Comparison of ENCODE assay signal across 1 cellular context in genomic region chr17:35808240-35808961, GRCh38.
TF ChIP-seq lines count a peak whose summit lies in the region.

No MANE protein-coding gene starts in this region.

TF ChIP-seq in H1, 55 proteins besides CTCF, POLR2A, EP300 and RAD21:
- no peak for TF ChIP-seq TAF7 (optimal IDR thresholded peaks at IDR 0.05; ENCODE audit: borderline replicate concordance, low read depth, low read length)
- no peak for TF ChIP-seq ASH2L (IDR thresholded peaks at IDR 0.05; ENCODE audit: low read length)
- no peak for TF ChIP-seq CHD2 (IDR thresholded peaks at IDR 0.05; ENCODE audit: low read length)
- no peak for TF ChIP-seq KDM4A (IDR thresholded peaks at IDR 0.05; ENCODE audit: low read depth, low read length, severe bottlenecking)
- TF ChIP-seq SIX5 (IDR thresholded peaks at IDR 0.05; ENCODE audit: low read depth, low read length) = no peak
- no peak for TF ChIP-seq ZNF274 (IDR thresholded peaks at IDR 0.05; ENCODE audit: borderline replicate concordance, extremely low read depth, low read length)
- no peak for TF ChIP-seq POLR2AphosphoS5 (IDR thresholded peaks at IDR 0.05; ENCODE audit: low read depth, low read length)
- no peak for TF ChIP-seq BRCA1 (IDR thresholded peaks at IDR 0.05; ENCODE audit: low read depth, low read length)
- TF ChIP-seq SP1 (IDR thresholded peaks at IDR 0.05; ENCODE audit: low read depth, low read length) = no peak
- TF ChIP-seq CBX5 (IDR thresholded peaks at IDR 0.05; ENCODE audit: low read depth, low read length) = no peak
- TF ChIP-seq SAP30 (IDR thresholded peaks at IDR 0.05; ENCODE audit: insufficient read depth, insufficient replicate concordance, low read length) = no peak
- TF ChIP-seq CHD7 (IDR thresholded peaks at IDR 0.05; ENCODE audit: insufficient replicate concordance, low read length) = no peak
- 0 out of 4 replicates have a peak, but pooled peaks of 1 of the 2 experiments have one; percentile 2 for TF ChIP-seq SIN3A (conservative IDR thresholded peaks at IDR 0.05 in 1 of 2, IDR thresholded peaks at IDR 0.05 in 1 of 2; ENCODE audit: low read depth in 1 of 2, low read length in 2 of 2)
- no peak for TF ChIP-seq TEAD4 (IDR thresholded peaks at IDR 0.05; ENCODE audit: low read depth, low read length)
- TF ChIP-seq MAFK (IDR thresholded peaks at IDR 0.05; ENCODE audit: low read depth, low read length) = 0 out of 2 replicates have a peak, but pooled peaks have one; percentile 5
- no peak for TF ChIP-seq RXRA (IDR thresholded peaks at IDR 0.05; ENCODE audit: insufficient read depth, low read depth, low read length)
- TF ChIP-seq BACH1 (IDR thresholded peaks at IDR 0.05; ENCODE audit: low read length) = 0 out of 2 replicates have a peak, but pooled peaks have one; percentile 10
- no peak for TF ChIP-seq RFX5 (IDR thresholded peaks at IDR 0.05; ENCODE audit: borderline replicate concordance, low read depth, low read length)
- TF ChIP-seq CEBPB (IDR thresholded peaks at IDR 0.05; ENCODE audit: low read depth, low read length) = peak; percentile 50; the same call in 1 of the 2 replicates
- TF ChIP-seq TAF1 (IDR thresholded peaks at IDR 0.05; ENCODE audit: low read depth, low read length) = no peak
- TF ChIP-seq CTBP2 (IDR thresholded peaks at IDR 0.05; ENCODE audit: borderline replicate concordance, insufficient read depth, insufficient read length, low read length) = no peak
- TF ChIP-seq SP2 (IDR thresholded peaks at IDR 0.05; ENCODE audit: low read length) = no peak
- TF ChIP-seq JUN (IDR thresholded peaks at IDR 0.05; ENCODE audit: low read depth, low read length) = no peak; the same call in 1 of the 2 replicates
- TF ChIP-seq RNF2 (IDR thresholded peaks at IDR 0.05; ENCODE audit: borderline replicate concordance, low read depth, low read length, missing control alignments, poor library complexity, severe bottlenecking) = no peak
- TF ChIP-seq YY1 (IDR thresholded peaks at IDR 0.05; ENCODE audit: low read depth, low read length) = no peak
- no peak for TF ChIP-seq HDAC2 (IDR thresholded peaks at IDR 0.05; ENCODE audit: borderline replicate concordance in 1 of 2, low read depth in 2 of 2, low read length in 2 of 2)
- TF ChIP-seq PHF8 (conservative IDR thresholded peaks at IDR 0.05; ENCODE audit: low read depth, low read length) = no peak
- no peak for TF ChIP-seq JUND (IDR thresholded peaks at IDR 0.05; ENCODE audit: low read length)
- TF ChIP-seq POU5F1 (IDR thresholded peaks at IDR 0.05; ENCODE audit: low read depth, low read length) = no peak
- TF ChIP-seq, protein P1, sequence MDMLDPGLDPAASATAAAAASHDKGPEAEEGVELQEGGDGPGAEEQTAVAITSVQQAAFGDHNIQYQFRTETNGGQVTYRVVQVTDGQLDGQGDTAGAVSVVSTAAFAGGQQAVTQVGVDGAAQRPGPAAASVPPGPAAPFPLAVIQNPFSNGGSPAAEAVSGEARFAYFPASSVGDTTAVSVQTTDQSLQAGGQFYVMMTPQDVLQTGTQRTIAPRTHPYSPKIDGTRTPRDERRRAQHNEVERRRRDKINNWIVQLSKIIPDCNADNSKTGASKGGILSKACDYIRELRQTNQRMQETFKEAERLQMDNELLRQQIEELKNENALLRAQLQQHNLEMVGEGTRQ (IDR thresholded peaks at IDR 0.05; ENCODE audit: low read length) = no peak
- TF ChIP-seq, protein P2, sequence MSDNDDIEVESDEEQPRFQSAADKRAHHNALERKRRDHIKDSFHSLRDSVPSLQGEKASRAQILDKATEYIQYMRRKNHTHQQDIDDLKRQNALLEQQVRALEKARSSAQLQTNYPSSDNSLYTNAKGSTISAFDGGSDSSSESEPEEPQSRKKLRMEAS (IDR thresholded peaks at IDR 0.05) = no peak
- no peak for TF ChIP-seq HDAC6 (IDR thresholded peaks at IDR 0.05; ENCODE audit: low read depth, low read length)
- no peak for TF ChIP-seq SIRT6 (IDR thresholded peaks at IDR 0.05; ENCODE audit: low read length)
